29 cellular contexts compared by ENCODE assay signal in genomic region chr18:33697498-33697897, GRCh38.
"Had no signal": no experiment of that assay in that cellular context is flagged by ENCODE, and none has a peak within 500 bp of the region (broad histone marks: within the 10 kb centered on the region; RNA-seq: fewer than 3 reads in every experiment).

No MANE protein-coding gene starts in this region.

- H3K36me3 ChIP-seq: adrenal gland, MG63, SJCRH30 had no signal

- H3K9me3 ChIP-seq: adrenal gland, body of pancreas, MG63, SJCRH30 had no signal

- H3K4me1 Mint-ChIP-seq: activated CD4-positive, alpha-beta T cell treated with anti-CD3 and anti-CD28 coated beads, Interleukin-2, amount 10 ng/mL, durations not matched to agents 24 days and 14 days; activated naive CD4-positive, alpha-beta T cell treated with anti-CD3 and anti-CD28 coated beads, Interleukin-2, amount 50 U/mL, for 24 hours; activated T-helper 17 cell treated with anti-CD3 and anti-CD28 coated beads, Interleukin-2, amount 50 U/mL, for 72 hours had no signal

- H3K27ac Mint-ChIP-seq: activated CD4-positive, alpha-beta T cell treated with anti-CD3 and anti-CD28 coated beads, Interleukin-2, amount 10 ng/mL, durations not matched to agents 24 days and 14 days; activated CD8-positive, alpha-beta T cell treated with anti-CD3 and anti-CD28 coated beads for 36 hours; activated naive CD4-positive, alpha-beta T cell treated with anti-CD3 and anti-CD28 coated beads, Interleukin-2, amount 50 U/mL, for 24 hours; activated T-cell treated with anti-CD3 and anti-CD28 coated beads, Interleukin-2, amount 50 U/mL, for 72 hours; activated T-helper 17 cell treated with anti-CD3 and anti-CD28 coated beads, Interleukin-2, amount 50 U/mL, for 72 hours had no signal

- DNase-seq: activated CD4-positive, alpha-beta T cell treated with anti-CD3 and anti-CD28 coated beads, Interleukin-2, amount 10 ng/mL, durations not matched to agents 24 days and 14 days; activated CD4-positive, alpha-beta T cell treated with anti-CD3 and anti-CD28 coated beads, Interleukin-2, amount 50 U/mL, for 4 hours; activated CD8-positive, alpha-beta T cell treated with anti-CD3 and anti-CD28 coated beads for 36 hours; activated gamma-delta T cell; activated naive CD4-positive, alpha-beta T cell treated with Interleukin-2 at 50 U/mL for 16 hours; activated T-cell treated with anti-CD3 and anti-CD28 coated beads, Interleukin-2, amount 50 U/mL, for 1 hour; activated T-cell treated with anti-CD3 and anti-CD28 coated beads, Interleukin-2, amount 50 U/mL, for 72 hours; adrenal gland; body of pancreas; central memory CD4-positive, alpha-beta T cell; MG63; NCI-H1048; NCI-H1105 treated with DMSO at 0.1 percent for 48 hours; NCI-H1436; NCI-H1694; NCI-H1930; NCI-H2081 treated with DMSO at 0.1 percent for 48 hours; NCI-H226; NCI-H446 treated with DMSO at 0.1 percent for 48 hours; NCI-H524; NCI-H69; SHP77; SJCRH30; T1000 had no signal

- H3K27me3 ChIP-seq: adrenal gland, body of pancreas, MG63, SJCRH30 had no signal

- H3K4me3 ChIP-seq: adrenal gland, body of pancreas, K562, MG63, SJCRH30, SK-N-MC had no signal

- H3K4me1 ChIP-seq: adrenal gland, body of pancreas, SJCRH30 had no signal

- H3K27ac ChIP-seq: adrenal gland, body of pancreas, SJCRH30, SK-N-MC had no signal

- H3K4me3 Mint-ChIP-seq: activated CD4-positive, alpha-beta T cell treated with anti-CD3 and anti-CD28 coated beads, Interleukin-2, amount 10 ng/mL, durations not matched to agents 24 days and 14 days; activated CD8-positive, alpha-beta T cell treated with anti-CD3 and anti-CD28 coated beads for 36 hours; activated naive CD4-positive, alpha-beta T cell treated with anti-CD3 and anti-CD28 coated beads, Interleukin-2, amount 50 U/mL, for 24 hours; activated T-cell treated with anti-CD3 and anti-CD28 coated beads, Interleukin-2, amount 50 U/mL, for 72 hours; activated T-helper 17 cell treated with anti-CD3 and anti-CD28 coated beads, Interleukin-2, amount 50 U/mL, for 72 hours had no signal

- ATAC-seq: activated CD8-positive, alpha-beta T cell treated with anti-CD3 and anti-CD28 coated beads for 36 hours; activated T-cell treated with anti-CD3 and anti-CD28 coated beads, Interleukin-2, amount 50 U/mL, for 72 hours; activated T-helper 17 cell treated with anti-CD3 and anti-CD28 coated beads, Interleukin-2, amount 50 U/mL, for 72 hours; body of pancreas; K562; Panc1 had no signal

- H3K27me3 Mint-ChIP-seq: activated CD4-positive, alpha-beta T cell treated with anti-CD3 and anti-CD28 coated beads, Interleukin-2, amount 10 ng/mL, durations not matched to agents 24 days and 14 days; activated CD8-positive, alpha-beta T cell treated with anti-CD3 and anti-CD28 coated beads for 36 hours; activated naive CD4-positive, alpha-beta T cell treated with anti-CD3 and anti-CD28 coated beads, Interleukin-2, amount 50 U/mL, for 24 hours; activated T-helper 17 cell treated with anti-CD3 and anti-CD28 coated beads, Interleukin-2, amount 50 U/mL, for 72 hours had no signal

- H3K36me3 Mint-ChIP-seq: activated naive CD4-positive, alpha-beta T cell treated with anti-CD3 and anti-CD28 coated beads, Interleukin-2, amount 50 U/mL, for 24 hours had no signal
